ENCODE assay signal across 1 cellular context in the genomic region with DNA sequence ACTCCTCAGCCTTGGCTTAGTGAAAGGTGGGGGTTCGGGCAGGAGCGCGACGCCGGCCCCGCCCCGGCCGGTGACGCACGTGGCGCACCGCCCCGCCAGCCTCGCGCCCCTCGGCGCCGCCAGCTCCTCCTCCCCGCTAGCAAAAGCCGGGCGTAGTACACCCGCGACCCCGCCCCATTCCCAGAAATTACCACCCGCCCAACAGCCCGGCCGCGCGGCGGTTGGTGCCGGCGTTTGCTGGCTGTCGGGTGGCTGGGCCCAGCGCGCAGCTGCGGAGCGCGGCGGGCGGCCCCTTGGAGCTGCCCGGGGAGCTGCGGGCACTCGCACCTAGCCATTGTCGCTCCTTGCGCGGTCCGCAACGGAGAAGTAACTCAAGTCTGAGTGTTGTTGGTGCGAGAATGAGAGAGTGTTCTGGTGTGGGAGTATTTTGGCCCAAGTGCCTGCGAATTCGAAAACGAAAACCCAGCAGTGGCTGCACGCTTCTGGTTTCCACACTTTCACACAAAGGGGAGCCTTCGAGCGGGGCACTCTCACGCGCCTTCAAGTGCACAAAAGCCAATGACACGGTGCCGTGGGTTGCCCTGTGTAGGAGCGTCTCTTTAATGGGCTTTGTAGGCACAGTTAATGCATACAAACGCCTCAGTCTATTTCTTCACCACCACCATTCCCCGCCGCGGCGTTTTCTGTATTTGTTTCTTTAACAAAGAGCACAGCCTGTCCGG.
TF ChIP-seq lines count a peak whose summit lies in the region.

No MANE protein-coding gene starts in this region.

TF ChIP-seq in IMR-90, 13 proteins besides CTCF, POLR2A, EP300 and RAD21 (continued from another document):
- TF ChIP-seq ELK1 (IDR thresholded peaks at IDR 0.05; ENCODE audit: borderline replicate concordance, low read depth, low read length), result no peak
- TF ChIP-seq BHLHE40 (IDR thresholded peaks at IDR 0.05; ENCODE audit: low read depth, low read length), result no peak
- no peak for TF ChIP-seq RFX5 (IDR thresholded peaks at IDR 0.05; ENCODE audit: low read depth, low read length)
- no peak for TF ChIP-seq MAFK (IDR thresholded peaks at IDR 0.05; ENCODE audit: low read depth, low read length)
- no peak for TF ChIP-seq CEBPB (IDR thresholded peaks at IDR 0.05; ENCODE audit: low read depth, low read length)
